In the genomic region with DNA sequence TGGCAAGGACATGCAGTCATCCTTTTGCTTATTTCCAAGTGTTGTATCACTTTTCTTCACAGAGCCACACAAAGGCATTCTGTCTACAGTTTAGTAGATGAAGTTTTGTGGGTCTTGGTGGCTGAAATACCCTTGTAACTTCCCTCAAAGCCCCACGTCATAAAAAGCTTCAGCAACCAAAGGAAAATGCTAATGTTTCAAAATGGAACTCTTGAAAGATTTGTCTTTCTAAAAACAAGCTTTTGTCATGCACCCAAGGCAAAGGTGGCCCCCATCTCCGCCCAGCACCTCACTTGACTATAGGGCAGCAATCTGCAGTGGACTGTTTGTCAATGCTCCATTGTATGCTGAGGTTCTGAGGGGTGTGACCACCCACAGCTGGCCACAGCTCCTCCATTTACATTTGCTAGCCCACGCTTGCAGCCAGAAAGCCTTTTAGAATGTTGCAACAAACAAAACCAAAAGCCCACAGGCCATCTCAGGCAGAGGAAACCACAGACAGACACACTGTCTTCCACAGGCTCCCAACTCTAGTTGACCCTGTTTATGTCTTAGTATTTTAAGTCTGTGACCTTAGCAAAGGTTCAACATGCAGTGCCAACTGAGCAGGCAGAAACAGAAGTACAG, we compare ENCODE assay signal across 11 cellular contexts.
DNase-seq lines count a peak whose midpoint lies in the region; ATAC-seq and TF ChIP-seq lines count a peak whose summit lies in the region.
"Had no signal": no experiment of that assay in that cellular context is flagged by ENCODE, and none has a peak within 500 bp of the region (broad histone marks: within the 10 kb centered on the region; RNA-seq: fewer than 3 reads in every experiment).

No MANE protein-coding gene starts in this region.

- H3K9me3 ChIP-seq in neural progenitor cell (ENCODE audit: low read depth) (no peaks in the 10 kb centered on the region), colonic mucosa (no peaks in the 10 kb centered on the region)

- no peaks in the 10 kb centered on the region for H3K4me1 Mint-ChIP-seq in neural progenitor cell

- ATAC-seq in HG02571 (IDR thresholded peaks at IDR 0.05; ENCODE audit: unreplicated experiment): no peak

- H3K4me1 ChIP-seq in neural progenitor cell: peaks cover 5% of the 10 kb centered on the region
- H3K4me1 ChIP-seq in colonic mucosa: no peaks in the 10 kb centered on the region

- peak overlapping the region; percentile 3 for H3K4me2 ChIP-seq in neural progenitor cell

- H3K27me3 ChIP-seq in neural progenitor cell (no peaks in the 10 kb centered on the region), colonic mucosa (no peaks in the 10 kb centered on the region)

- H3K9me3 Mint-ChIP-seq in neural progenitor cell: peaks cover 6% of the 10 kb centered on the region
- H3K9me3 Mint-ChIP-seq: activated naive CD4-positive, alpha-beta T cell treated with anti-CD3 and anti-CD28 coated beads for 36 hours had no signal

- H3K9ac ChIP-seq in neural progenitor cell (no peak overlapping the region), colonic mucosa (ENCODE audit: low read depth in 2 of 2, low read length in 2 of 2) (no peak overlapping the region)

- H3K4me3 ChIP-seq in neural progenitor cell (no peak overlapping the region), colonic mucosa (no peak overlapping the region)

- H3K79me2 ChIP-seq in neural progenitor cell (ENCODE audit: low read depth): no peaks in the 10 kb centered on the region

- no peak for TF ChIP-seq CTCF in GM13976 (IDR thresholded peaks at IDR 0.05; ENCODE audit: borderline replicate concordance, control extremely low read depth, extremely low read depth, insufficient read depth, missing control alignments)
- TF ChIP-seq CTCF in neural progenitor cell (IDR thresholded peaks at IDR 0.05): no peak
- no peak for TF ChIP-seq CTCF in colonic mucosa (IDR thresholded peaks at IDR 0.05)

- H3K36me3 Mint-ChIP-seq in neural progenitor cell: no peaks in the 10 kb centered on the region

- H3F3A ChIP-seq in neural progenitor cell (ENCODE audit: low read depth): no peaks in the 10 kb centered on the region

- H3K27me3 Mint-ChIP-seq in neural progenitor cell (ENCODE audit: insufficient read depth, low read depth): no peaks in the 10 kb centered on the region

- H3K36me3 ChIP-seq in neural progenitor cell (no peaks in the 10 kb centered on the region), colonic mucosa (no peaks in the 10 kb centered on the region)

- no peak overlapping the region for H3K4me3 Mint-ChIP-seq in neural progenitor cell
- H3K4me3 Mint-ChIP-seq: activated naive CD4-positive, alpha-beta T cell treated with anti-CD3 and anti-CD28 coated beads for 36 hours had no signal

- peak overlapping the region; percentile 66 for H2AFZ ChIP-seq in neural progenitor cell (replicated peaks)

- in situ Hi-C loops in GM13976 (cut with MboI; ENCODE audit: low sequenced_read_pairs, unreplicated experiment): no loop called here

- H3K27ac ChIP-seq in neural progenitor cell: no peak overlapping the region
- H3K27ac ChIP-seq in colonic mucosa: no peak overlapping the region

- no peak overlapping the region for H3K27ac Mint-ChIP-seq in neural progenitor cell
- H3K27ac Mint-ChIP-seq: activated naive CD4-positive, alpha-beta T cell treated with anti-CD3 and anti-CD28 coated beads for 36 hours had no signal

- intact Hi-C loops in colonic mucosa (cut with DNase I): no loop called here

- DNase-seq in GM13976 (ENCODE audit: low spot score): peak; percentile 10
- DNase-seq in Kasumi-1 (lab: John Stamatoyannopoulos, UW): peak; percentile 33 to 40
- peak; percentile 68 for DNase-seq in amniotic epithelial cell (ENCODE audit: low read depth)
- DNase-seq in neural progenitor cell (ENCODE audit: low spot score): no peak
- no peak for DNase-seq in colonic mucosa
- DNase-seq in SHP77 (lab: John Stamatoyannopoulos, UW): no peak
- no peak for DNase-seq in activated CD4-positive, CD25-positive, alpha-beta regulatory T cell (lab: John Stamatoyannopoulos, UW)
- DNase-seq: activated naive CD4-positive, alpha-beta T cell treated with anti-CD3 and anti-CD28 coated beads for 36 hours; NCI-H1092; stimulated activated CD4-positive, alpha-beta T cell treated with anti-CD3 and anti-CD28 coated beads, Interleukin-12 subunit alpha, Interleukin-12 subunit beta, amount 100 ng/mL, for 4 hours had no signal

- H4K20me1 ChIP-seq in neural progenitor cell (ENCODE audit: low read depth): no peaks in the 10 kb centered on the region

Comparison
In these comparisons a context has a peak if more than half of its experiments do, and no peak if none do; other contexts are left out.
1. DNase-seq: peak in GM13976 (single experiment), Kasumi-1 (2 of 2) and amniotic epithelial cell (single experiment); none in neural progenitor cell (single experiment), colonic mucosa (single experiment), SHP77 (0 of 2) and activated CD4-positive, CD25-positive, alpha-beta regulatory T cell (0 of 4).